14 cellular contexts compared by ENCODE assay signal in the genomic region with DNA sequence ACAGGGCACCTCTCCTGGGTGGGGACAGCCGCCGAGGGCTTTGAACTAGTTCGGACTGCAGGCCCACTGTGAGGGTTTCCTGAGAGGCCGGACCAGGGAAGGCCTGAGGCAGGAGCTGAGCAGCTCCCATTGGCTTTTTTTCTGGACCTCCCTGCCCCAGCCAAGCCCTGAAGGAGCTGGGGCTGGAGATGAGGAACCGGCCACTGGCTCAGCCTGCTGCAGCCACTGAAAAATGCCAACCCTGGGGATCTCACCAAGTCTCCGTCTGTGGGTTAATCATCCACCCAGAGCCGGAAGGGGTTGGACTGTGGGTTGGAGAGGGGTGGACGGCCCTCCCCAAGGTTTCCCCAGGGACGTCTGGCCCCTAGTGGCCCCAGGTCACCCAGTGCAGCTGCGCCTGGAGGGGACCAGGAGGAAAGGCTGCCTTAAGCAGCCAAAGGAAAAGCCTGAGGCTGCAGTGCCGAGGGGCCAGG. TPM values are rescaled to one million over a fixed set of nuclear protein-coding genes. Genes with fewer than 3 reads are reported as not detected.
DNase-seq lines count a peak whose midpoint lies in the region; ATAC-seq and TF ChIP-seq lines count a peak whose summit lies in the region.
"Had no signal": no experiment of that assay in that cellular context is flagged by ENCODE, and none has a peak within 500 bp of the region (broad histone marks: within the 10 kb centered on the region; RNA-seq: fewer than 3 reads in every experiment).

No MANE protein-coding gene starts in this region.

- BruUV-seq in Caco-2 (replicated peaks; lab: Mats Ljungman, UMichigan), result no TSS peak

- ATAC-seq in GM21423 (IDR thresholded peaks at IDR 0.05; ENCODE audit: unreplicated experiment) (peak; percentile 62), lower lobe of right lung (peak in 1 of 2 donors; percentile 4), GM19455 (IDR thresholded peaks at IDR 0.05; ENCODE audit: unreplicated experiment) (no peak), HG03280 (IDR thresholded peaks at IDR 0.05; ENCODE audit: unreplicated experiment) (no peak), HG02571 (IDR thresholded peaks at IDR 0.05; ENCODE audit: unreplicated experiment) (no peak)
- ATAC-seq: gastroesophageal sphincter had no signal

- CTCF ChIA-PET in Caco-2 (lab: Charles Lee), result no interaction called here

- H3K9me3 Mint-ChIP-seq in Caco-2 (ENCODE audit: unreplicated experiment), result no peaks in the 10 kb centered on the region
- H3K9me3 Mint-ChIP-seq: brain, IgD-negative memory B cell had no signal

- no peaks in the 10 kb centered on the region for H3K9me3 ChIP-seq in Caco-2
- no peaks in the 10 kb centered on the region for H3K9me3 ChIP-seq in lower lobe of right lung
- H3K9me3 ChIP-seq in thyroid gland, result no peaks in the 10 kb centered on the region
- H3K9me3 ChIP-seq: gastroesophageal sphincter had no signal

- 70 to 83% methylated on average over 8 to 10 of the region's 11 CpGs for WGBS in thyroid gland, 2 donors

- no peaks in the 10 kb centered on the region for H3K4me1 Mint-ChIP-seq in Caco-2 (ENCODE audit: low read depth, unreplicated experiment)

- TF ChIP-seq CTCF in Caco-2 (IDR thresholded peaks at IDR 0.05; ENCODE audit: insufficient read depth in 1 of 2, low read depth in 1 of 2, low read length in 1 of 2, severe bottlenecking in 1 of 2, unreplicated experiment in 1 of 2) (peak in 1 of 2 experiments; percentile 47), lower lobe of right lung (IDR thresholded peaks at IDR 0.05) (no peak), thyroid gland (IDR thresholded peaks at IDR 0.05) (no peak)

- no peak overlapping the region for H3K27ac Mint-ChIP-seq in Caco-2 (ENCODE audit: unreplicated experiment)
- H3K27ac Mint-ChIP-seq: brain, IgD-negative memory B cell had no signal

- H3K27me3 Mint-ChIP-seq in Caco-2 (ENCODE audit: insufficient read depth, unreplicated experiment), result no peaks in the 10 kb centered on the region

- no peaks in the 10 kb centered on the region for H3K27me3 ChIP-seq in Caco-2 (replicated peaks; ENCODE audit: control insufficient read depth, insufficient read depth, low read length)
- H3K27me3 ChIP-seq in lower lobe of right lung (ENCODE audit: low read depth), result peaks cover 16% of the 10 kb centered on the region
- no peaks in the 10 kb centered on the region for H3K27me3 ChIP-seq in thyroid gland
- H3K27me3 ChIP-seq: gastroesophageal sphincter had no signal

- no peak for TF ChIP-seq POLR2A in thyroid gland (IDR thresholded peaks at IDR 0.05)

- H3K4me1 ChIP-seq in Caco-2 (peaks cover 43% of the 10 kb centered on the region), lower lobe of right lung (peaks cover 75% of the 10 kb centered on the region), thyroid gland (peaks cover 7 to 42% of the 10 kb centered on the region in 2 donors)

- intact Hi-C loops in Caco-2 (cut with micrococcal nuclease; ENCODE audit: unreplicated experiment), result no loop called here
- intact Hi-C loops in lower lobe of right lung (cut with DNase I), result no loop called here
- intact Hi-C loops in thyroid gland (cut with DNase I), result no loop called here

- H3K36me3 ChIP-seq in Caco-2 (ENCODE audit: control insufficient read depth, insufficient read depth, low read length) (no peaks in the 10 kb centered on the region), lower lobe of right lung (no peaks in the 10 kb centered on the region), thyroid gland (no peaks in the 10 kb centered on the region)

- POLR2A ChIA-PET in Caco-2 (lab: Charles Lee), result interaction anchor here (0.8 to 1.0 kb wide), 2 partner anchors 31 to 63 kb away, joined by 3 to 6 read pairs; partner anchors contain the start of genes AURKAIP1 and MRPL20

- H3K36me3 Mint-ChIP-seq in Caco-2 (ENCODE audit: insufficient read depth, unreplicated experiment), result peaks cover 14% of the 10 kb centered on the region
- H3K36me3 Mint-ChIP-seq: brain, IgD-negative memory B cell had no signal

- no peak overlapping the region for H3K4me3 ChIP-seq in Caco-2 (ENCODE audit: low read depth, low read length)
- peak overlapping the region; percentile 8 for H3K4me3 ChIP-seq in lower lobe of right lung
- H3K4me3 ChIP-seq in thyroid gland (replicated peaks in 1 of 3), result no peak overlapping the region

- DNase-seq in Caco-2 (peak; percentile 82), SKM-1 (lab: John Stamatoyannopoulos, UW; ENCODE audit: unreplicated experiment) (peak; percentile 39), lower lobe of right lung (peak; percentile 69), thyroid gland (no peak)
- DNase-seq: activated CD4-positive, alpha-beta T cell treated with anti-CD3 and anti-CD28 coated beads, Interleukin-2, amount 50 U/mL, for 1 hour; DMS 273 treated with DMSO at 0.1 percent for 48 hours; NK-92 treated with Interleukin-12 subunit alpha and Interleukin-12 subunit beta, amount 100 ng/mL, for 24 hours had no signal

- H3K4me3 Mint-ChIP-seq in Caco-2 (ENCODE audit: unreplicated experiment), result no peak overlapping the region
- H3K4me3 Mint-ChIP-seq: brain, IgD-negative memory B cell had no signal

- H3K27ac ChIP-seq in lower lobe of right lung (no peak overlapping the region), thyroid gland (no peak overlapping the region)

RNA-seq across cellular contexts. Expression of gene VWA1, which starts 2.5 kb away (rescaled TPM):
- total RNA-seq in Caco-2 (2022) (73.7 and 74.7 TPM in 2 replicates), lower lobe of right lung (58.7 TPM), thyroid gland (10 to 100 TPM; 11.4 to 52.0 (median 30.3) TPM)

RNA-seq across cellular contexts. Expression of gene ATAD3C, which starts 11.5 kb away (rescaled TPM):
- total RNA-seq in Caco-2 (2022), result 0.84 and 0.95 TPM in 2 replicates
- 7.8 TPM for total RNA-seq in lower lobe of right lung
- 10 to 100 TPM in 2 of 4 donors, 1 to 10 TPM in 2; 4.9 to 29.9 (median 15.1) TPM for total RNA-seq in thyroid gland

RNA-seq across cellular contexts. Expression of gene ANKRD65, which starts 16.9 kb away (rescaled TPM):
- total RNA-seq in Caco-2 (2022) (1.6 and 3.2 TPM in 2 replicates), lower lobe of right lung (22.3 TPM), thyroid gland (1 to 10 TPM; 2.0 to 3.2 (median 2.4) TPM)

RNA-seq across cellular contexts. Expression of gene MRPL20, which starts 30.8 kb away (rescaled TPM):
- 109 and 110 TPM in 2 replicates for total RNA-seq in Caco-2 (2022)
- 79.8 TPM for total RNA-seq in lower lobe of right lung
- 100 to 1,000 TPM; 123 to 199 (median 160) TPM for total RNA-seq in thyroid gland

RNA-seq across cellular contexts. Expression of gene ATAD3B, which starts 33.6 kb away (rescaled TPM):
- total RNA-seq in Caco-2 (2022) (48.1 and 54.7 TPM in 2 replicates), lower lobe of right lung (19.0 TPM), thyroid gland (10 to 100 TPM; 13.8 to 29.1 (median 15.0) TPM)

Comparison
In these comparisons a context has a peak if more than half of its experiments do, and no peak if none do; other contexts are left out.
1. DNase-seq: peak in Caco-2 (2 of 2), SKM-1 (single experiment) and lower lobe of right lung (single experiment); none in thyroid gland (0 of 2).